Comparison of ENCODE assay signal across 8 cellular contexts in genomic region chr17:75904749-75905521, GRCh38. TPM values are rescaled to one million over a fixed set of nuclear protein-coding genes. Genes with fewer than 3 reads are reported as not detected.
DNase-seq lines count a peak whose midpoint lies in the region; ATAC-seq and TF ChIP-seq lines count a peak whose summit lies in the region.

Gene MRPL38 (minus strand): TSS chr17:75904884. CDS start chr17:75904875, 9 bp downstream.

- DNase-seq in DMS53 treated with DMSO at 0.1 percent for 48 hours (lab: John Stamatoyannopoulos, UW; ENCODE audit: unreplicated experiment) (peak; percentile 95), KBM-7 (peak; percentile 97), PC-9 (peak; percentile 86 to 99)
- peak; percentile 99 for DNase-seq in activated T-cell treated with anti-CD3 and anti-CD28 coated beads, Interleukin-2, amount 50 U/mL, for 24 hours
- peak; percentile 77 to 90 for DNase-seq in stimulated activated CD8-positive, alpha-beta memory T cell treated with anti-CD3 and anti-CD28 coated beads, Interleukin-7, amount 100 ng/mL, for 4 hours (ENCODE audit: low read depth in 2 of 2)

- H4K20me1 ChIP-seq in PC-9 (ENCODE audit: insufficient read depth), result no peaks in the 10 kb centered on the region

- WGBS in esophagus, 2 donors, result 2% methylated on average over 44 to 69 of the region's 69 CpGs

- H3K27ac Mint-ChIP-seq in activated T-cell treated with anti-CD3 and anti-CD28 coated beads, Interleukin-2, amount 50 U/mL, for 24 hours, result peak within 1 kb of the TSS; percentile 93

- CTCF ChIA-PET in PC-9 (lab: Charles Lee), result interaction anchor here (0.6 to 1.4 kb wide), 5 partner anchors 22 to 609 kb away, joined by 3 to 6 read pairs (median 4); no protein-coding TSS in a partner anchor

- no peaks in the 10 kb centered on the region for H3K9me3 Mint-ChIP-seq in activated T-cell treated with anti-CD3 and anti-CD28 coated beads, Interleukin-2, amount 50 U/mL, for 24 hours

- H2AFZ ChIP-seq in PC-9, result peak within 1 kb of the TSS; percentile 98

- H3K27ac ChIP-seq in PC-9 (peak within 1 kb of the TSS; percentile 56), esophagus (ENCODE audit: low read depth in 2 of 2, low read length in 1 of 2) (peak within 1 kb of the TSS; percentile 88 to 91), muscle layer of duodenum (ENCODE audit: low read length) (peak within 1 kb of the TSS; percentile 51)

- peak; percentile 96 for TF ChIP-seq CTCF in PC-9 (conservative IDR thresholded peaks at IDR 0.05)

- H3K27me3 ChIP-seq in PC-9 (ENCODE audit: insufficient read depth, low read depth), result no peaks in the 10 kb centered on the region
- H3K27me3 ChIP-seq in esophagus (ENCODE audit: control insufficient read depth in 1 of 2, insufficient read depth in 2 of 2, low read length in 2 of 2), result no peaks in the 10 kb centered on the region
- no peaks in the 10 kb centered on the region for H3K27me3 ChIP-seq in muscle layer of duodenum (ENCODE audit: low read depth, low read length)

- peaks cover 17% of the 10 kb centered on the region for H3K4me1 Mint-ChIP-seq in activated T-cell treated with anti-CD3 and anti-CD28 coated beads, Interleukin-2, amount 50 U/mL, for 24 hours (ENCODE audit: low read depth)

- intact Hi-C loops in PC-9 (cut with micrococcal nuclease; ENCODE audit: unreplicated experiment), result loop anchor here (1.0 to 10.0 kb wide), 7 partner anchors 74 to 397 kb away; partner anchors contain the start of genes ACOX1, EXOC7 and TEN1

- H3K9me2 ChIP-seq in PC-9 (ENCODE audit: insufficient read depth), result no peaks in the 10 kb centered on the region

- no peaks in the 10 kb centered on the region for H3K27me3 Mint-ChIP-seq in activated T-cell treated with anti-CD3 and anti-CD28 coated beads, Interleukin-2, amount 50 U/mL, for 24 hours

- H3F3A ChIP-seq in PC-9 (ENCODE audit: insufficient read depth, low read depth), result peaks cover 31% of the 10 kb centered on the region

- peaks cover 28% of the 10 kb centered on the region for H3K79me2 ChIP-seq in PC-9 (ENCODE audit: low read depth)

- no TSS peak for BruUV-seq in PC-9 (replicated peaks; lab: Mats Ljungman, UMichigan)

- peak; percentile 89 for ATAC-seq in GM21619 (IDR thresholded peaks at IDR 0.05; ENCODE audit: unreplicated experiment)

- H3K36me3 ChIP-seq in PC-9 (ENCODE audit: low read depth) (peaks cover 14% of the 10 kb centered on the region; the same call in 1 of the 2 replicates), esophagus (ENCODE audit: control insufficient read depth in 2 of 2, insufficient read depth in 2 of 2, low read length in 1 of 2) (peaks cover 8 to 19% of the 10 kb centered on the region in 2 donors), muscle layer of duodenum (ENCODE audit: control insufficient read depth in 1 of 2, insufficient read depth in 2 of 2, low read length in 2 of 2) (peaks cover 10 to 28% of the 10 kb centered on the region in 2 donors)

- H3K4me3 ChIP-seq in PC-9 (peak within 1 kb of the TSS; percentile 76), esophagus (ENCODE audit: low read depth in 1 of 2, low read length in 2 of 2) (peak within 1 kb of the TSS; percentile 80 to 90), muscle layer of duodenum (ENCODE audit: low read depth in 1 of 2, low read length in 2 of 2) (peak within 1 kb of the TSS; percentile 54 to 71)

- peak within 1 kb of the TSS; percentile 86 for H3K4me3 Mint-ChIP-seq in activated T-cell treated with anti-CD3 and anti-CD28 coated beads, Interleukin-2, amount 50 U/mL, for 24 hours

- in situ Hi-C loops in KBM-7 (cut with MboI; ENCODE audit: low pct_unique_long_range_greater_than_20kb, low sequenced_read_pairs), result no loop called here

- peaks cover 40% of the 10 kb centered on the region for H3K36me3 Mint-ChIP-seq in activated T-cell treated with anti-CD3 and anti-CD28 coated beads, Interleukin-2, amount 50 U/mL, for 24 hours (ENCODE audit: low read depth)

- H3K4me2 ChIP-seq in PC-9, result peak within 1 kb of the TSS; percentile 93

- POLR2A ChIA-PET in PC-9 (lab: Charles Lee; ENCODE audit: unreplicated experiment), result no interaction called here

- H3K9me3 ChIP-seq in PC-9 (ENCODE audit: insufficient read depth, low read depth) (no peaks in the 10 kb centered on the region), esophagus (ENCODE audit: control insufficient read depth in 2 of 2, insufficient read depth in 1 of 2, low read depth in 1 of 2, low read length in 1 of 2) (no peaks in the 10 kb centered on the region), muscle layer of duodenum (ENCODE audit: control insufficient read depth in 1 of 2, low read length in 2 of 2) (no peaks in the 10 kb centered on the region)

- H3K4me1 ChIP-seq in PC-9 (replicated peaks; ENCODE audit: insufficient read depth) (peaks cover 12% of the 10 kb centered on the region), esophagus (ENCODE audit: control insufficient read depth in 2 of 2, insufficient read depth in 2 of 2, low read length in 1 of 2) (peaks cover 6 to 8% of the 10 kb centered on the region in 2 donors), muscle layer of duodenum (ENCODE audit: control insufficient read depth in 1 of 2, insufficient read depth in 2 of 2, low read length in 2 of 2) (peaks cover 0 to 7% of the 10 kb centered on the region in 2 donors)

RNA-seq across cellular contexts. Expression of gene MRPL38, which starts in this region (rescaled TPM):
- total RNA-seq in PC-9 (2021), result 127 and 136 TPM in 2 replicates
- 10 to 100 TPM; 51.7 to 65.8 TPM for polyA plus RNA-seq in esophagus

Comparison
In these comparisons a context has a peak if more than half of its experiments do, and no peak if none do; other contexts are left out.
1. Peak in every context shown above with its lines: DNase-seq, ATAC-seq, H3K4me3 ChIP-seq and H3K27ac ChIP-seq.